11 cellular contexts compared by ENCODE assay signal in genomic region chr1:77975386-77975785, GRCh38. TPM values are rescaled to one million over a fixed set of nuclear protein-coding genes. Genes with fewer than 3 reads are reported as not detected.
DNase-seq lines count a peak whose midpoint lies in the region; ATAC-seq, FAIRE-seq and TF ChIP-seq lines count a peak whose summit lies in the region.
"Had no signal": no experiment of that assay in that cellular context is flagged by ENCODE, and none has a peak within 500 bp of the region (broad histone marks: within the 10 kb centered on the region; RNA-seq: fewer than 3 reads in every experiment).

No MANE protein-coding gene starts in this region.

- H3K4me1 ChIP-seq in endothelial cell of umbilical vein (ENCODE audit: control insufficient read depth, extremely low read depth, insufficient read depth, low read length) (peaks cover 25% of the 10 kb centered on the region), gastrocnemius medialis (peaks cover 50 to 56% of the 10 kb centered on the region in 2 donors)

- CTCF ChIA-PET in endothelial cell of umbilical vein (lab: Charles Lee): interaction anchor here (1.0 to 4.4 kb wide), 6 partner anchors 9 to 139 kb away, joined by 3 to 70 read pairs (median 6); partner anchors contain the start of gene DNAJB4

- ATAC-seq in activated CD4-positive, CD25-positive, alpha-beta regulatory T cell treated with anti-CD3 and anti-CD28 coated beads, Interleukin-2, amount 50 U/mL, for 24 hours: peak; percentile 27 to 28
- ATAC-seq in gastrocnemius medialis (no peak), GM21786 (IDR thresholded peaks at IDR 0.05; ENCODE audit: unreplicated experiment) (no peak)

- H3K27ac ChIP-seq in endothelial cell of umbilical vein (ENCODE audit: insufficient read depth, low read depth, low read length) (peak overlapping the region; percentile 48), gastrocnemius medialis (peak overlapping the region; percentile 91 to 97 (median 94))

- H3K27me3 ChIP-seq in endothelial cell of umbilical vein (ENCODE audit: control insufficient read depth in 2 of 2, insufficient read depth in 2 of 2, low read length in 2 of 2) (no peaks in the 10 kb centered on the region), gastrocnemius medialis (no peaks in the 10 kb centered on the region)

- H3K79me2 ChIP-seq in endothelial cell of umbilical vein (ENCODE audit: control insufficient read depth, insufficient read depth, low read length): peaks cover 95% of the 10 kb centered on the region

- POLR2A ChIA-PET in endothelial cell of umbilical vein (lab: Charles Lee): interaction anchor here (0.8 to 4.7 kb wide), 4 partner anchors 9 to 139 kb away, joined by 3 to 122 read pairs (median 4); partner anchors contain the start of gene DNAJB4

- dilution Hi-C loops in endothelial cell of umbilical vein (cut with MboI; ENCODE audit: extremely low pct_ligation_motif_present, low sequenced_read_pairs): no loop called here

- H3K9ac ChIP-seq in endothelial cell of umbilical vein (replicated peaks; ENCODE audit: extremely low read depth, insufficient read depth, low read length): no peak overlapping the region

- no peak for DNase-seq in activated CD4-positive, CD25-positive, alpha-beta regulatory T cell treated with anti-CD3 and anti-CD28 coated beads, Interleukin-2, amount 50 U/mL, for 72 hours
- DNase-seq in RCC 7860 (ENCODE audit: low spot score) (peak; percentile 33), endothelial cell of umbilical vein (ENCODE audit: low read depth, low spot score) (peak; percentile 51), gastrocnemius medialis (no peak), inferior parietal cortex (ENCODE audit: extremely low spot score) (no peak)
- DNase-seq in effector CD8-positive, alpha-beta T cell (lab: John Stamatoyannopoulos, UW): no peak
- DNase-seq: activated CD8-positive, alpha-beta memory T cell treated with anti-CD3 and anti-CD28 coated beads, Interleukin-2, amount 50 U/mL, for 4 hours; NCI-H146; stimulated activated CD8-positive, alpha-beta memory T cell treated with anti-CD3 and anti-CD28 coated beads, Interleukin-4, amount 100 ng/mL, for 48 hours had no signal

- no peak overlapping the region for H2AFZ ChIP-seq in endothelial cell of umbilical vein (ENCODE audit: low read depth, low read length)

- FAIRE-seq in RCC 7860 (lab: Jason Lieb, UNC) (peak; percentile 76), endothelial cell of umbilical vein (lab: Jason Lieb, UNC) (no peak)

- no peak for TF ChIP-seq CTCF in endothelial cell of umbilical vein (IDR thresholded peaks at IDR 0.05; ENCODE audit: extremely low read depth in 1 of 2, insufficient read depth in 1 of 2, low read depth in 1 of 2, low read length in 2 of 2)
- TF ChIP-seq CTCF in gastrocnemius medialis (IDR thresholded peaks at IDR 0.05 in 4 of 5, conservative IDR thresholded peaks at IDR 0.05 in 1 of 5): no peak

- H3K4me3 ChIP-seq in endothelial cell of umbilical vein (replicated peaks in 1 of 3; ENCODE audit: insufficient read depth in 1 of 3, low read depth in 1 of 3, low read length in 3 of 3) (peak overlapping the region in 2 of 3 experiments; percentile 43 to 100), gastrocnemius medialis (peak overlapping the region; percentile 0 to 82 (median 79))

- TF ChIP-seq POLR2A in endothelial cell of umbilical vein (IDR thresholded peaks at IDR 0.05; ENCODE audit: low read depth, low read length) (no peak), gastrocnemius medialis (IDR thresholded peaks at IDR 0.05) (no peak)

- H3K9me1 ChIP-seq in endothelial cell of umbilical vein (replicated peaks; ENCODE audit: control insufficient read depth, extremely low read depth, insufficient read depth, low read length): no peaks in the 10 kb centered on the region

- peak overlapping the region; percentile 85 for H3K4me2 ChIP-seq in endothelial cell of umbilical vein (ENCODE audit: insufficient read depth, low read length)

- H4K20me1 ChIP-seq in endothelial cell of umbilical vein (replicated peaks; ENCODE audit: control insufficient read depth, extremely low read depth, insufficient read depth, low read length): peaks cover 14% of the 10 kb centered on the region

- H3K9me3 ChIP-seq in endothelial cell of umbilical vein (replicated peaks; ENCODE audit: control insufficient read depth, insufficient read depth, low read length): no peaks in the 10 kb centered on the region
- H3K9me3 ChIP-seq in gastrocnemius medialis: no peaks in the 10 kb centered on the region

- H3K36me3 ChIP-seq in endothelial cell of umbilical vein (ENCODE audit: control insufficient read depth in 2 of 2, extremely low read depth in 1 of 2, insufficient read depth in 2 of 2, low read length in 2 of 2) (peaks cover 0 to 3% of the 10 kb centered on the region in 2 experiments), gastrocnemius medialis (no peaks in the 10 kb centered on the region)

- intact Hi-C loops in endothelial cell of umbilical vein (cut with micrococcal nuclease) (no loop called here), gastrocnemius medialis (cut with DNase I; ENCODE audit: low total_unique reads) (loop anchor here (5.0 kb wide), 1 partner anchor 73 kb away; no protein-coding TSS in a partner anchor)

- in situ Hi-C loops in gastrocnemius medialis (cut with MboI; ENCODE audit: low sequenced_read_pairs in 4 of 4): loop anchor here in 2 of 4 donors (5.0 to 25.0 kb wide), 3 partner anchors 137 to 637 kb away; partner anchors contain the start of gene IFI44L (in 1 of the 2)

- BruUV-seq in endothelial cell of umbilical vein (replicated peaks; lab: Mats Ljungman, UMichigan): no TSS peak

TF ChIP-seq in endothelial cell of umbilical vein, 7 proteins besides CTCF, POLR2A, EP300 and RAD21:
- no peak for TF ChIP-seq JUN (IDR thresholded peaks at IDR 0.05; ENCODE audit: borderline replicate concordance, insufficient read depth, insufficient read length, low read depth)
- no peak for TF ChIP-seq MYC (IDR thresholded peaks at IDR 0.05; ENCODE audit: low read depth, low read length)
- TF ChIP-seq GATA2 (IDR thresholded peaks at IDR 0.05; ENCODE audit: insufficient read depth, insufficient read length, low read depth, low read length): no peak
- no peak for TF ChIP-seq POLR2AphosphoS5 (IDR thresholded peaks at IDR 0.05; ENCODE audit: insufficient read depth, low read depth, low read length)
- TF ChIP-seq EZH2 (IDR thresholded peaks at IDR 0.05; ENCODE audit: borderline replicate concordance, low read depth, low read length, severe bottlenecking): no peak

RNA-seq across cellular contexts. Expression of gene FUBP1, which starts 3.5 kb away (rescaled TPM):
- total RNA-seq in endothelial cell of umbilical vein (163 and 166 TPM in 2 replicates), gastrocnemius medialis (10 to 100 TPM; 25.6 to 64.3 (median 47.8) TPM)
- polyA plus RNA-seq in endothelial cell of umbilical vein: 112 and 124 TPM in 2 replicates
- polyA plus RNA-seq in endothelial cell of umbilical vein (2011; cell fraction: cytosol; rRNA removed): 71.6 and 78.3 TPM in 2 replicates
- polyA plus RNA-seq in endothelial cell of umbilical vein (2011; cell fraction: nucleus; rRNA removed): 270 and 402 TPM in 2 replicates
- 74.7 and 115 TPM in 2 replicates for polyA plus RNA-seq in endothelial cell of umbilical vein (2012)
- polyA minus RNA-seq in endothelial cell of umbilical vein: 175 and 196 TPM in 2 replicates
- 130 TPM for polyA minus RNA-seq in endothelial cell of umbilical vein (2011; cell fraction: cytosol; rRNA and poly(A)+ RNA removed)
- 280 and 344 TPM in 2 replicates for polyA minus RNA-seq in endothelial cell of umbilical vein (2011; cell fraction: nucleus; rRNA and poly(A)+ RNA removed)

RNA-seq across cellular contexts. Expression of gene DNAJB4, which starts 29.4 kb away (rescaled TPM):
- 122 and 136 TPM in 2 replicates for total RNA-seq in endothelial cell of umbilical vein
- polyA plus RNA-seq in endothelial cell of umbilical vein: 20.1 and 30.4 TPM in 2 replicates
- 44.1 and 50.8 TPM in 2 replicates for polyA plus RNA-seq in endothelial cell of umbilical vein (2011; cell fraction: cytosol; rRNA removed)
- 39.8 and 53.7 TPM in 2 replicates for polyA plus RNA-seq in endothelial cell of umbilical vein (2011; cell fraction: nucleus; rRNA removed)
- polyA plus RNA-seq in endothelial cell of umbilical vein (2012): 145 and 153 TPM in 2 replicates
- 71.8 and 78.2 TPM in 2 replicates for polyA minus RNA-seq in endothelial cell of umbilical vein
- polyA minus RNA-seq in endothelial cell of umbilical vein (2011; cell fraction: cytosol; rRNA and poly(A)+ RNA removed): 6.7 TPM
- 45.6 and 48.5 TPM in 2 replicates for polyA minus RNA-seq in endothelial cell of umbilical vein (2011; cell fraction: nucleus; rRNA and poly(A)+ RNA removed)
- 10 to 100 TPM; 35.6 to 84.9 (median 45.3) TPM for total RNA-seq in gastrocnemius medialis

Comparison
In these comparisons a context has a peak if more than half of its experiments do, and no peak if none do; other contexts are left out.
1. ATAC-seq: peak in activated CD4-positive, CD25-positive, alpha-beta regulatory T cell treated with anti-CD3 and anti-CD28 coated beads, Interleukin-2, amount 50 U/mL, for 24 hours (2 of 2); none in gastrocnemius medialis (0 of 2) and GM21786 (single experiment).
2. DNase-seq: peak in RCC 7860 (single experiment) and endothelial cell of umbilical vein (single experiment); none in activated CD4-positive, CD25-positive, alpha-beta regulatory T cell treated with anti-CD3 and anti-CD28 coated beads, Interleukin-2, amount 50 U/mL, for 72 hours (single experiment), gastrocnemius medialis (0 of 2), inferior parietal cortex (single experiment) and effector CD8-positive, alpha-beta T cell (single experiment).